ENCODE assay signal across 17 cellular contexts in the genomic region with DNA sequence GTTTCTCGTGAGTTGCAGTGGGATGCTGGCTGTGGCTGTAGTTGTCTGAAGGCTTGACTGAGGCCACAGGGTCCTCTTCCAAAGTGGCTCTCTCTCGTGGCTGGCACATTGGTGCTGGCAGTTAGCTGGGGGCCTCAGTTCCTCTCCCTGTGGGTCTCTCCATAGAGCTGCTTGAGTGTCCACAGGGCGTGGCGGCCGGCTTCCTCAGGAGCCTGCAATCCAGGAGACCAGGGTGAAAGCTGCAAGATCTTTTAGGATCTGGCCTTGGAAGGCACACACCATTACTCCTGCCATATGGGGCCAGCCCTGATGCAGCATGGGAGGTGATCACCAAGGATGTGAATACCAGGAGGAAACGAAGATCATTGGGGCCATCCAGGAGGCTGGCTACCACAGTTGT.
"Had no signal": no experiment of that assay in that cellular context is flagged by ENCODE, and none has a peak within 500 bp of the region (broad histone marks: within the 10 kb centered on the region; RNA-seq: fewer than 3 reads in every experiment).

No MANE protein-coding gene starts in this region.

- H3K9me3 Mint-ChIP-seq: effector memory CD8-positive, alpha-beta T cell; immature natural killer cell; naive thymus-derived CD8-positive, alpha-beta T cell had no signal

- ATAC-seq: effector memory CD8-positive, alpha-beta T cell; left colon; naive thymus-derived CD8-positive, alpha-beta T cell; sciatic nerve had no signal

- H3K9me3 ChIP-seq: prostate gland, stomach, thoracic aorta had no signal

- H3K36me3 Mint-ChIP-seq: immature natural killer cell; naive thymus-derived CD8-positive, alpha-beta T cell had no signal

- H3K4me3 ChIP-seq: prostate gland, stomach, thoracic aorta had no signal

- DNase-seq: activated CD4-positive, alpha-beta T cell treated with anti-CD3 and anti-CD28 coated beads, Interleukin-2, amount 50 U/mL, for 48 hours; activated naive CD4-positive, alpha-beta T cell treated with anti-CD3 and anti-CD28 coated beads, Interleukin-2, amount 50 U/mL, for 16 hours; activated T-cell treated with anti-CD3 and anti-CD28 coated beads, Interleukin-2, amount 50 U/mL, for 24 hours; dermis blood vessel endothelial cell; effector memory CD8-positive, alpha-beta T cell; foreskin melanocyte; immature natural killer cell; left colon; mammary epithelial cell; naive thymus-derived CD8-positive, alpha-beta T cell; nucleus accumbens; stomach had no signal

- H3K27me3 ChIP-seq: stomach had no signal

- H3K4me3 Mint-ChIP-seq: activated T-cell treated with anti-CD3 and anti-CD28 coated beads, Interleukin-2, amount 50 U/mL, for 24 hours; effector memory CD8-positive, alpha-beta T cell; immature natural killer cell; naive thymus-derived CD8-positive, alpha-beta T cell had no signal

- H3K27ac ChIP-seq: epithelial cell of prostate, prostate gland, stomach, thoracic aorta, VCaP had no signal

- H3K27ac Mint-ChIP-seq: activated T-cell treated with anti-CD3 and anti-CD28 coated beads, Interleukin-2, amount 50 U/mL, for 24 hours; effector memory CD8-positive, alpha-beta T cell; naive thymus-derived CD8-positive, alpha-beta T cell had no signal

- H3K36me3 ChIP-seq: prostate gland, stomach, thoracic aorta had no signal

- H3K4me1 ChIP-seq: prostate gland had no signal
